ENCODE assay signal across 1 cellular context in genomic region chr22:42314709-42315391, GRCh38.
TF ChIP-seq lines count a peak whose summit lies in the region.

No MANE protein-coding gene starts in this region.

TF ChIP-seq in HepG2, 621 proteins besides CTCF, POLR2A, EP300 and RAD21 (continued from another document):
- TF ChIP-seq, protein P1, sequence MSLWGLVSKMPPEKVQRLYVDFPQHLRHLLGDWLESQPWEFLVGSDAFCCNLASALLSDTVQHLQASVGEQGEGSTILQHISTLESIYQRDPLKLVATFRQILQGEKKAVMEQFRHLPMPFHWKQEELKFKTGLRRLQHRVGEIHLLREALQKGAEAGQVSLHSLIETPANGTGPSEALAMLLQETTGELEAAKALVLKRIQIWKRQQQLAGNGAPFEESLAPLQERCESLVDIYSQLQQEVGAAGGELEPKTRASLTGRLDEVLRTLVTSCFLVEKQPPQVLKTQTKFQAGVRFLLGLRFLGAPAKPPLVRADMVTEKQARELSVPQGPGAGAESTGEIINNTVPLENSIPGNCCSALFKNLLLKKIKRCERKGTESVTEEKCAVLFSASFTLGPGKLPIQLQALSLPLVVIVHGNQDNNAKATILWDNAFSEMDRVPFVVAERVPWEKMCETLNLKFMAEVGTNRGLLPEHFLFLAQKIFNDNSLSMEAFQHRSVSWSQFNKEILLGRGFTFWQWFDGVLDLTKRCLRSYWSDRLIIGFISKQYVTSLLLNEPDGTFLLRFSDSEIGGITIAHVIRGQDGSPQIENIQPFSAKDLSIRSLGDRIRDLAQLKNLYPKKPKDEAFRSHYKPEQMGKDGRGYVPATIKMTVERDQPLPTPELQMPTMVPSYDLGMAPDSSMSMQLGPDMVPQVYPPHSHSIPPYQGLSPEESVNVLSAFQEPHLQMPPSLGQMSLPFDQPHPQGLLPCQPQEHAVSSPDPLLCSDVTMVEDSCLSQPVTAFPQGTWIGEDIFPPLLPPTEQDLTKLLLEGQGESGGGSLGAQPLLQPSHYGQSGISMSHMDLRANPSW (CRISPR knock-in tag; IDR thresholded peaks at IDR 0.05; ENCODE audit: borderline replicate concordance), result no peak
- TF ChIP-seq ZNF747 (CRISPR knock-in tag; IDR thresholded peaks at IDR 0.05; ENCODE audit: borderline replicate concordance), result no peak
- TF ChIP-seq ZNF10 (CRISPR knock-in tag; IDR thresholded peaks at IDR 0.05; ENCODE audit: borderline replicate concordance, low read depth), result no peak
- no peak for TF ChIP-seq CBX1 (IDR thresholded peaks at IDR 0.05; ENCODE audit: low read depth)
- no peak for TF ChIP-seq NKX3-1 (CRISPR knock-in tag; IDR thresholded peaks at IDR 0.05)
- TF ChIP-seq AGO1 (IDR thresholded peaks at IDR 0.05; ENCODE audit: low read depth, low read length, poor library complexity, severe bottlenecking), result no peak
- TF ChIP-seq FOXA1 (IDR thresholded peaks at IDR 0.05), result no peak
- TF ChIP-seq FOXA1 (CRISPR knock-in tag; IDR thresholded peaks at IDR 0.05), result no peak
- no peak for TF ChIP-seq TFDP1 (CRISPR knock-in tag; IDR thresholded peaks at IDR 0.05; ENCODE audit: borderline replicate concordance)
- TF ChIP-seq SOX5 (CRISPR knock-in tag; IDR thresholded peaks at IDR 0.05; ENCODE audit: borderline replicate concordance), result no peak
- TF ChIP-seq YY1 (IDR thresholded peaks at IDR 0.05; ENCODE audit: insufficient read depth, insufficient replicate concordance, low read depth, low read length), result no peak
- TF ChIP-seq POLR2AphosphoS5 (IDR thresholded peaks at IDR 0.05; ENCODE audit: low read depth, low read length), result no peak
- TF ChIP-seq MED13 (CRISPR knock-in tag; IDR thresholded peaks at IDR 0.05), result no peak
TF ChIP-seq in HepG2: peak in this region for 0.
